Comparison of ENCODE assay signal across 20 cellular contexts in the genomic region with DNA sequence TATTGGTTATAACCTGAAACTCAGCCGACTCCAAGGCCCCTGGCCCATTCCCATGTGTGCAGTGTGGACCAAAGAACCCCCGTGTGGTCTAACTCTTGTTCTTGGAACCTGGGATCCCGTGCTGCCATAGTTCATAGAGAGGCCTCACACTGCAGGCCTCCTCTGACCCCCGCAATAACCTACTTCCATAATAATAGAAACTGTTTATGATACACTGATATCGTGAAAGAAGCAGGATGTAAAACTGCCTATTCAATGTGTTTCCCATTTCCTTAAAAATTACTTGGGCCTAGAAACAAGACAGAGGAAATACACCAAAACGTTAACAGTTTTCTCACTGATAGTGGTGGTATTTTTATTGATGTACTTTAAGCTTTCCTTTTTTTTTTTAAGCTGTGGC.
DNase-seq lines count a peak whose midpoint lies in the region; ATAC-seq, FAIRE-seq and TF ChIP-seq lines count a peak whose summit lies in the region.
"Had no signal": no experiment of that assay in that cellular context is flagged by ENCODE, and none has a peak within 500 bp of the region (broad histone marks: within the 10 kb centered on the region; RNA-seq: fewer than 3 reads in every experiment).

No MANE protein-coding gene starts in this region.

- no peak for TF ChIP-seq EP300 in K562 (IDR thresholded peaks at IDR 0.05; ENCODE audit: low read length)

- no peak for FAIRE-seq in K562 (lab: Jason Lieb, UNC)
- FAIRE-seq: D721Med, GM12878, GM19239, H54 had no signal

- BruUV-seq in K562 (replicated peaks; lab: Mats Ljungman, UMichigan): no TSS peak

- in situ Hi-C loops in K562 (cut with MboI): no loop called here

- no peak for TF ChIP-seq RAD21 in K562 (CRISPR knock-in tag; conservative IDR thresholded peaks at IDR 0.05 in 1 of 2, IDR thresholded peaks at IDR 0.05 in 1 of 2)

- H4K20me1 ChIP-seq in K562 (replicated peaks; ENCODE audit: control insufficient read depth, insufficient read depth, low read length): no peaks in the 10 kb centered on the region

- H3K9me3 ChIP-seq in K562 (replicated peaks; ENCODE audit: control insufficient read depth, insufficient read depth, low read depth, low read length): no peaks in the 10 kb centered on the region
- H3K9me3 ChIP-seq: HAP-1 had no signal

- no peak overlapping the region for H3K9ac ChIP-seq in K562 (ENCODE audit: insufficient read depth in 1 of 2, low read depth in 2 of 2, low read length in 2 of 2)

- no peaks in the 10 kb centered on the region for H3K9me1 ChIP-seq in K562 (ENCODE audit: control insufficient read depth, insufficient read depth, low read length)

- WGBS in K562 (ENCODE audit: insufficient coverage, low coverage, missing lambda C conversion rate): 28% methylated on average over 6 of the region's 6 CpGs

- peaks cover 0 to 7% of the 10 kb centered on the region in 2 experiments; a peak in 2 of 5 replicates for H3K4me1 ChIP-seq in K562 (replicated peaks in 1 of 2; ENCODE audit: control insufficient read depth in 2 of 2, insufficient read depth in 2 of 2, low read length in 2 of 2)
- H3K4me1 ChIP-seq: HAP-1 had no signal

- TF ChIP-seq POLR2A in K562 (conservative IDR thresholded peaks at IDR 0.05): no peak

- POLR2A ChIA-PET in K562 (lab: Yijun Ruan, JAX): interaction anchor here (0.9 kb wide), 1 partner anchor 15 kb away, joined by 3 read pairs; no protein-coding TSS in a partner anchor

- CTCF ChIA-PET in K562 (lab: Yijun Ruan, JAX; ENCODE audit: low intra/inter-chr PET ratio): no interaction called here

- H2AFZ ChIP-seq in K562 (ENCODE audit: low read depth, low read length): no peak overlapping the region

- H3K4me2 ChIP-seq in K562 (ENCODE audit: insufficient read depth, low read length): no peak overlapping the region

- no peak overlapping the region for H3K27ac ChIP-seq in K562 (ENCODE audit: extremely low read depth, low read depth, low read length)

- peaks cover 2 to 27% of the 10 kb centered on the region in 2 experiments; a peak in 3 of 5 replicates for H3K27me3 ChIP-seq in K562 (ENCODE audit: control insufficient read depth in 2 of 2, insufficient read depth in 2 of 2, low read length in 2 of 2)

- ATAC-seq in K562 (peak; percentile 15; the same call in 2 of the 3 replicates), left lobe of liver (peak; percentile 46), GM21515 (IDR thresholded peaks at IDR 0.05; ENCODE audit: unreplicated experiment) (no peak), HG03159 (IDR thresholded peaks at IDR 0.05; ENCODE audit: unreplicated experiment) (no peak)
- ATAC-seq: CD8-positive, alpha-beta T cell; GM12878 had no signal

- intact Hi-C loops in K562 (cut with micrococcal nuclease): no loop called here

- H3K4me3 ChIP-seq in K562: no peak overlapping the region
- H3K4me3 ChIP-seq: GM12878, HAP-1 had no signal

- peak; percentile 44 for DNase-seq in CD1c-positive myeloid dendritic cell (ENCODE audit: extremely low spot score)
- DNase-seq in K562 (ENCODE audit: extremely low read depth in 1 of 4, low spot score in 3 of 4): no peak
- no peak for DNase-seq in left lobe of liver (ENCODE audit: low spot score)
- DNase-seq in COLO829 (ENCODE audit: low spot score): no peak
- DNase-seq: C1 segment of cervical spinal cord; CD4-positive, CD25-positive, alpha-beta regulatory T cell; CD8-positive, alpha-beta T cell; DMS 273 treated with DMSO at 0.1 percent for 48 hours; DMS79; EL; GDM1; GOT3; HFFc6 had no signal

- H3K36me3 ChIP-seq in K562 (ENCODE audit: control insufficient read depth, insufficient read depth, low read length): no peaks in the 10 kb centered on the region
- H3K36me3 ChIP-seq: HAP-1 had no signal

- no peak for TF ChIP-seq CTCF in K562 (IDR thresholded peaks at IDR 0.05 in 2 of 3, conservative IDR thresholded peaks at IDR 0.05 in 1 of 3; ENCODE audit: insufficient read depth in 2 of 3, low read depth in 1 of 3, low read length in 3 of 3)

- no peaks in the 10 kb centered on the region for H3K79me2 ChIP-seq in K562 (ENCODE audit: control insufficient read depth, insufficient read depth, low read length)

TF ChIP-seq in K562, 482 proteins besides CTCF, POLR2A, EP300 and RAD21:
- TF ChIP-seq CREB1 (IDR thresholded peaks at IDR 0.05): no peak
- TF ChIP-seq CREB1 (CRISPR knock-in tag; IDR thresholded peaks at IDR 0.05): no peak
- TF ChIP-seq JUNB (CRISPR knock-in tag; conservative IDR thresholded peaks at IDR 0.05): no peak
- no peak for TF ChIP-seq ZNF551 (CRISPR knock-in tag; IDR thresholded peaks at IDR 0.05)
- no peak for TF ChIP-seq ZNF146 (CRISPR knock-in tag; IDR thresholded peaks at IDR 0.05; ENCODE audit: unreplicated experiment)
- TF ChIP-seq, protein P1, sequence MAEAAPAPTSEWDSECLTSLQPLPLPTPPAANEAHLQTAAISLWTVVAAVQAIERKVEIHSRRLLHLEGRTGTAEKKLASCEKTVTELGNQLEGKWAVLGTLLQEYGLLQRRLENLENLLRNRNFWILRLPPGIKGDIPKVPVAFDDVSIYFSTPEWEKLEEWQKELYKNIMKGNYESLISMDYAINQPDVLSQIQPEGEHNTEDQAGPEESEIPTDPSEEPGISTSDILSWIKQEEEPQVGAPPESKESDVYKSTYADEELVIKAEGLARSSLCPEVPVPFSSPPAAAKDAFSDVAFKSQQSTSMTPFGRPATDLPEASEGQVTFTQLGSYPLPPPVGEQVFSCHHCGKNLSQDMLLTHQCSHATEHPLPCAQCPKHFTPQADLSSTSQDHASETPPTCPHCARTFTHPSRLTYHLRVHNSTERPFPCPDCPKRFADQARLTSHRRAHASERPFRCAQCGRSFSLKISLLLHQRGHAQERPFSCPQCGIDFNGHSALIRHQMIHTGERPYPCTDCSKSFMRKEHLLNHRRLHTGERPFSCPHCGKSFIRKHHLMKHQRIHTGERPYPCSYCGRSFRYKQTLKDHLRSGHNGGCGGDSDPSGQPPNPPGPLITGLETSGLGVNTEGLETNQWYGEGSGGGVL (CRISPR knock-in tag; IDR thresholded peaks at IDR 0.05): no peak

Comparison
In these comparisons a context has a peak if more than half of its experiments do, and no peak if none do; other contexts are left out.
1. ATAC-seq: peak in K562 (single experiment) and left lobe of liver (single experiment); none in GM21515 (single experiment) and HG03159 (single experiment).